13 cellular contexts compared by ENCODE assay signal in the genomic region with DNA sequence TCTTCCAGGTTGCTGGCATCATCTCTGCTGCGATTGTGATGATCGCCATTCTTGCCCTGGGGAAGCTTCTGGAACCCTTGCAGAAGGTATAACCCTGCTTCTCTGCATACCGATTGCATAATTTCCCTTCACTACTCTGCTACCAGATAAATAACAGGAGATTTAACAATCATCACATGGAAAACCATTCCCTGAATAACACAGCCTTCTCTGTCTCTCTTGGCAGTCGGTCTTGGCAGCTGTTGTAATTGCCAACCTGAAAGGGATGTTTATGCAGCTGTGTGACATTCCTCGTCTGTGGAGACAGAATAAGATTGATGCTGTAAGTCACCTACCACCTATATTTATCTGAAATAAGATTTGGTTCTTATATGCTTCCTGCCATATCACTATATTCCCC. TPM values are rescaled to one million over a fixed set of nuclear protein-coding genes. Genes with fewer than 3 reads are reported as not detected.
DNase-seq lines count a peak whose midpoint lies in the region; ATAC-seq and TF ChIP-seq lines count a peak whose summit lies in the region.
"Had no signal": no experiment of that assay in that cellular context is flagged by ENCODE, and none has a peak within 500 bp of the region (broad histone marks: within the 10 kb centered on the region; RNA-seq: fewer than 3 reads in every experiment).

No MANE protein-coding gene starts in this region.

- H2AK5ac ChIP-seq in mesenchymal stem cell (ENCODE audit: low read length, severe bottlenecking) = no peak overlapping the region

- no peak overlapping the region for H2BK120ac ChIP-seq in mesenchymal stem cell (ENCODE audit: low read depth, low read length)

- H3K27ac ChIP-seq in layer of hippocampus (ENCODE audit: low read depth, low read length) (peak overlapping the region; percentile 32), mesenchymal stem cell (ENCODE audit: low read length, poor library complexity, severe bottlenecking) (no peak overlapping the region)

- no peak overlapping the region for H3K14ac ChIP-seq in mesenchymal stem cell (ENCODE audit: low read length in 2 of 2)

- no peaks in the 10 kb centered on the region for H3K9me3 ChIP-seq in mesenchymal stem cell (ENCODE audit: control insufficient read depth, low read length)

- no peak overlapping the region for H2BK12ac ChIP-seq in mesenchymal stem cell (ENCODE audit: low read length in 2 of 2)

- no peak overlapping the region for H3K23ac ChIP-seq in mesenchymal stem cell (ENCODE audit: low read length in 2 of 2)

- no peak overlapping the region for H2BK15ac ChIP-seq in mesenchymal stem cell (ENCODE audit: low read depth, poor library complexity, severe bottlenecking)

- H3K79me1 ChIP-seq in mesenchymal stem cell (replicated peaks; ENCODE audit: low read length, poor library complexity, severe bottlenecking) = no peaks in the 10 kb centered on the region

- H3K4ac ChIP-seq in mesenchymal stem cell (ENCODE audit: low read depth in 1 of 2, low read length in 2 of 2) = no peak overlapping the region

- no peak overlapping the region for H3K9ac ChIP-seq in mesenchymal stem cell (ENCODE audit: low read length)

- ATAC-seq in HG03196 (IDR thresholded peaks at IDR 0.05; ENCODE audit: unreplicated experiment) (no peak), HG03571 (IDR thresholded peaks at IDR 0.05; ENCODE audit: unreplicated experiment) (no peak), GM19397 (IDR thresholded peaks at IDR 0.05; ENCODE audit: unreplicated experiment) (no peak)

- TF ChIP-seq CTCF in cardiac fibroblast (IDR thresholded peaks at IDR 0.05; ENCODE audit: low read depth, low read length) = no peak

- H3K4me2 ChIP-seq in mesenchymal stem cell (ENCODE audit: low read length, poor library complexity, severe bottlenecking) = no peak overlapping the region

- 84% methylated on average over 4 of the region's 5 CpGs for WGBS in mesenchymal stem cell

- H3K18ac ChIP-seq in mesenchymal stem cell (ENCODE audit: low read depth in 1 of 2, low read length in 2 of 2) = no peak overlapping the region

- no peak overlapping the region for H4K8ac ChIP-seq in mesenchymal stem cell (ENCODE audit: low read length)

- H2BK5ac ChIP-seq in mesenchymal stem cell (ENCODE audit: low read depth, low read length, poor library complexity, severe bottlenecking) = no peak overlapping the region

- H4K91ac ChIP-seq in mesenchymal stem cell (ENCODE audit: low read length) = no peak overlapping the region

- H3K36me3 ChIP-seq in mesenchymal stem cell (ENCODE audit: control insufficient read depth in 1 of 2, insufficient read depth in 2 of 2, low read depth in 1 of 2, low read length in 2 of 2) = no peaks in the 10 kb centered on the region

- H3K4me3 ChIP-seq in cardiac fibroblast (replicated peaks in 1 of 2; ENCODE audit: low read depth in 2 of 2, low read length in 2 of 2) (no peak overlapping the region), mesenchymal stem cell (ENCODE audit: insufficient read depth in 1 of 2, low read depth in 1 of 2, low read length in 2 of 2) (no peak overlapping the region)

- H2AFZ ChIP-seq in mesenchymal stem cell (ENCODE audit: low read depth, low read length) = no peak overlapping the region

- DNase-seq in AG20443 (ENCODE audit: low spot score) (peak; percentile 18), NCI-H1694 treated with DMSO at 0.1 percent for 48 hours (lab: John Stamatoyannopoulos, UW) (peak; percentile 78), cardiac fibroblast (ENCODE audit: low read depth in 2 of 2) (peak; percentile 49 to 59), mesenchymal stem cell (no peak)
- DNase-seq: activated CD4-positive, alpha-beta memory T cell treated with anti-CD3 and anti-CD28 coated beads for 36 hours; DMS153; endodermal cell; HFFc6; NCI-H524 treated with DMSO at 0.1 percent for 48 hours had no signal

- H3K27me3 ChIP-seq in layer of hippocampus (ENCODE audit: control insufficient read depth, insufficient read depth, low read length) (no peaks in the 10 kb centered on the region), mesenchymal stem cell (ENCODE audit: control insufficient read depth in 1 of 2, insufficient read depth in 1 of 2, low read length in 2 of 2) (peaks cover 0 to 18% of the 10 kb centered on the region in 2 experiments)

- H3K4me1 ChIP-seq in mesenchymal stem cell (ENCODE audit: control insufficient read depth, insufficient read depth, low read depth, low read length) = no peaks in the 10 kb centered on the region

RNA-seq across cellular contexts. Expression of a gene that starts 33.8 kb away (rescaled TPM):
- 0.08 TPM for polyA plus RNA-seq in mesenchymal stem cell (2013, experiment 1 of 2)
- polyA plus RNA-seq in mesenchymal stem cell (2013, experiment 2 of 2) = 0.08 TPM

RNA-seq across cellular contexts. Expression of a gene that starts 49.5 kb away (rescaled TPM):
- 26.8 TPM for polyA plus RNA-seq in mesenchymal stem cell (2013, experiment 1 of 2)
- polyA plus RNA-seq in mesenchymal stem cell (2013, experiment 2 of 2) = 25.0 TPM
